In genomic region chr22:43789452-43789851, GRCh38 we compare ENCODE assay signal across 13 cellular contexts. TPM values are rescaled to one million over a fixed set of nuclear protein-coding genes. Genes with fewer than 3 reads are reported as not detected.
A peak's percentile ranks its signal among the peaks of the same experiment; 100 is the strongest.
DNase-seq lines count a peak whose midpoint lies in the region; ATAC-seq and TF ChIP-seq lines count a peak whose summit lies in the region.
"Had no signal": no experiment of that assay in that cellular context is flagged by ENCODE, and none has a peak within 500 bp of the region (broad histone marks: within the 10 kb centered on the region; RNA-seq: fewer than 3 reads in every experiment).

No MANE protein-coding gene starts in this region.

- intact Hi-C loops in esophagus muscularis mucosa (cut with DNase I) = no loop called here
- intact Hi-C loops in mucosa of descending colon (cut with DNase I, micrococcal nuclease) = no loop called here

- TF ChIP-seq CTCF in esophagus muscularis mucosa (IDR thresholded peaks at IDR 0.05) (no peak), mucosa of descending colon (IDR thresholded peaks at IDR 0.05) (no peak)

- H3K4me3 ChIP-seq in esophagus muscularis mucosa = no peak overlapping the region
- H3K4me3 ChIP-seq in mucosa of descending colon = no peak overlapping the region
- H3K4me3 ChIP-seq: vagina had no signal

- H3K27ac ChIP-seq in esophagus muscularis mucosa (replicated peaks in 1 of 4) = no peak overlapping the region
- H3K27ac ChIP-seq: vagina had no signal

- DNase-seq in AG08395 (ENCODE audit: low spot score) (peak; percentile 96), NCI-H69 (lab: John Stamatoyannopoulos, UW) (peak; percentile 58), esophagus muscularis mucosa (ENCODE audit: extremely low spot score) (peak; percentile 92), mucosa of descending colon (peak in 1 of 3 donors; percentile 48), KG1 (lab: John Stamatoyannopoulos, UW) (no peak), OCI-M2 (lab: John Stamatoyannopoulos, UW; ENCODE audit: unreplicated experiment) (no peak), Kasumi-1 (lab: John Stamatoyannopoulos, UW) (no peak)
- DNase-seq: CD4-positive, alpha-beta T cell; effector memory CD8-positive, alpha-beta T cell had no signal

- H3K36me3 ChIP-seq in esophagus muscularis mucosa (no peaks in the 10 kb centered on the region), mucosa of descending colon (ENCODE audit: low read depth) (no peaks in the 10 kb centered on the region)
- H3K36me3 ChIP-seq: vagina had no signal

- peaks cover 0 to 13% (median 11%) of the 10 kb centered on the region in 4 donors for H3K4me1 ChIP-seq in esophagus muscularis mucosa
- no peaks in the 10 kb centered on the region for H3K4me1 ChIP-seq in mucosa of descending colon (ENCODE audit: low read depth)

- ATAC-seq in mucosa of descending colon = peak; percentile 48
- ATAC-seq in HG02885 (IDR thresholded peaks at IDR 0.05; ENCODE audit: poor library complexity, unreplicated experiment) = no peak
- ATAC-seq: effector memory CD8-positive, alpha-beta T cell; HCT116 had no signal

- no peak for TF ChIP-seq EP300 in esophagus muscularis mucosa (IDR thresholded peaks at IDR 0.05)

- 23% methylated on average over 7 of the region's 7 CpGs for WGBS in esophagus muscularis mucosa

- no peaks in the 10 kb centered on the region for H3K9me3 ChIP-seq in esophagus muscularis mucosa
- no peaks in the 10 kb centered on the region for H3K9me3 ChIP-seq in mucosa of descending colon

- no peak for TF ChIP-seq POLR2A in esophagus muscularis mucosa (IDR thresholded peaks at IDR 0.05; ENCODE audit: low read depth)

- no peaks in the 10 kb centered on the region for H3K27me3 ChIP-seq in esophagus muscularis mucosa
- H3K27me3 ChIP-seq: vagina had no signal

RNA-seq across cellular contexts. Expression of gene EFCAB6, which starts 22.7 kb away (rescaled TPM):
- 1 to 10 TPM; 1.2 to 4.0 (median 3.0) TPM for total RNA-seq in esophagus muscularis mucosa
- 1 to 10 TPM; 1.1 to 1.8 (median 1.7) TPM for total RNA-seq in mucosa of descending colon
- total RNA-seq: T-helper 1 cell treated with Interleukin-12 subunit alpha and Interleukin-12 subunit beta and Interleukin-4 antibody, amounts not matched to agents 30 ng/mL and 1 ng/mL, for 36 hours had no signal

Comparison
In these comparisons a context has a peak if more than half of its experiments do, and no peak if none do; other contexts are left out.
1. DNase-seq: peak in AG08395 (single experiment), NCI-H69 (single experiment) and esophagus muscularis mucosa (single experiment); none in KG1 (single experiment), OCI-M2 (single experiment) and Kasumi-1 (0 of 2).